26 cellular contexts compared by ENCODE assay signal in the genomic region with DNA sequence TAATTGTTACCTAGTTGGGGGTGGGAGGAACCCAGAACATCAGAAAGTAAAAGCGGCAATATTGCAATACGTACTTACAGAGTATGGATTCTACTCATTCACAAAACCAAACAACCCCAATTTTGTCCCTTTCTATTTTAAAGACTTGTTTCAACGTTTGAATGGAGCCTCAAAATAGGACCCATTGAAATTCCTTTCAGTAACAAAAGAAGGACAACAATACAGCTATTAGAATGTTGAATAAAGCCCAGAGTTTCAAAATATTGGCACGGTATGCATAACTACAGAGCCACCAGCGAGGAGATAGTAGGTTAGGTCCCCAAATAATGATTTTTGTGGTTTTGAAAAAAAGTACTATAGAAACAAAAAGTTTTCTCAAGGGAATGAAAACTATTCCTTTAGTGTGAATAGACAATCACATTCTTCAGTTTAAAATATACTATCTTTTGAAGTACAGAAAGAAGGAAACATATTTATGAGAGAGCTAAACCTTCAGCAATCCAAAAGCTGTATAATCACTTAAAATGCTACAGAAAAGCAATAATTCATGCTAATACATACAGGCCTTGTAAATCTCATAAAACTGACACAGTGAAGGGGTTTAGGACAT.
"Had no signal": no experiment of that assay in that cellular context is flagged by ENCODE, and none has a peak within 500 bp of the region (broad histone marks: within the 10 kb centered on the region; RNA-seq: fewer than 3 reads in every experiment).

No MANE protein-coding gene starts in this region.

- H3K27ac Mint-ChIP-seq: activated CD4-positive, alpha-beta memory T cell treated with anti-CD3 and anti-CD28 coated beads for 36 hours; activated CD4-positive, alpha-beta T cell treated with anti-CD3 and anti-CD28 coated beads, Interleukin-2, amount 10 ng/mL, durations not matched to agents 7 days and 5 days; activated naive CD4-positive, alpha-beta T cell treated with anti-CD3 and anti-CD28 coated beads, Interleukin-2, amount 50 U/mL, for 72 hours; activated naive CD8-positive, alpha-beta T cell treated with anti-CD3 and anti-CD28 coated beads, Interleukin-2, amount 50 U/mL, for 24 hours; T-helper 17 cell had no signal

- H3K4me1 ChIP-seq: ascending aorta, body of pancreas, SJSA1 had no signal

- H3K27ac ChIP-seq: ascending aorta, body of pancreas, KMS-11, SJSA1 had no signal

- ATAC-seq: activated naive CD4-positive, alpha-beta T cell treated with anti-CD3 and anti-CD28 coated beads, Interleukin-2, amount 50 U/mL, for 72 hours; activated naive CD8-positive, alpha-beta T cell treated with anti-CD3 and anti-CD28 coated beads, Interleukin-2, amount 50 U/mL, for 24 hours; activated T-cell treated with anti-CD3 and anti-CD28 coated beads, Interleukin-2, amount 50 U/mL, for 4 hours; body of pancreas; PC-3; T-helper 17 cell had no signal

- H3K9ac ChIP-seq: KMS-11 had no signal

- H3K27me3 ChIP-seq: ascending aorta, body of pancreas, SJSA1 had no signal

- H3K4me3 ChIP-seq: ascending aorta, body of pancreas, SJSA1 had no signal

- DNase-seq: activated CD4-positive, alpha-beta memory T cell treated with anti-CD3 and anti-CD28 coated beads for 36 hours; activated CD4-positive, alpha-beta T cell treated with anti-CD3 and anti-CD28 coated beads, Interleukin-2, amount 10 ng/mL, durations not matched to agents 7 days and 5 days; activated CD4-positive, CD25-positive, alpha-beta regulatory T cell; activated CD8-positive, alpha-beta memory T cell treated with anti-CD3 and anti-CD28 coated beads for 24 hours; activated effector memory CD4-positive, alpha-beta T cell treated with anti-CD3 and anti-CD28 coated beads, Interleukin-2, amount 50 U/mL, for 16 hours; activated naive CD4-positive, alpha-beta T cell treated with Interleukin-2 at 50 U/mL for 16 hours; activated naive CD8-positive, alpha-beta T cell treated with anti-CD3 and anti-CD28 coated beads, Interleukin-2, amount 50 U/mL, for 24 hours; activated T-cell treated with anti-CD3 and anti-CD28 coated beads, Interleukin-2, amount 50 U/mL, for 4 hours; amniotic stem cell; body of pancreas; central memory CD4-positive, alpha-beta T cell; NCI-H1092; NCI-H1417; NCI-H345; NCI-H524; PC-3; SHP77; T-helper 17 cell; T1000 had no signal

- H3K4me3 Mint-ChIP-seq: activated CD4-positive, alpha-beta memory T cell treated with anti-CD3 and anti-CD28 coated beads for 36 hours; activated CD4-positive, alpha-beta T cell treated with anti-CD3 and anti-CD28 coated beads, Interleukin-2, amount 10 ng/mL, durations not matched to agents 7 days and 5 days; activated naive CD8-positive, alpha-beta T cell treated with anti-CD3 and anti-CD28 coated beads, Interleukin-2, amount 50 U/mL, for 24 hours; activated T-cell treated with anti-CD3 and anti-CD28 coated beads, Interleukin-2, amount 50 U/mL, for 4 hours; T-helper 17 cell had no signal

- H3K9me3 ChIP-seq: ascending aorta, body of pancreas, SJSA1 had no signal

- FAIRE-seq: bronchial epithelial cell, RCC 7860, TTC549 had no signal

- H3K4me1 Mint-ChIP-seq: activated CD4-positive, alpha-beta T cell treated with anti-CD3 and anti-CD28 coated beads, Interleukin-2, amount 10 ng/mL, durations not matched to agents 7 days and 5 days; activated naive CD8-positive, alpha-beta T cell treated with anti-CD3 and anti-CD28 coated beads, Interleukin-2, amount 50 U/mL, for 24 hours; T-helper 17 cell had no signal

- H3K4me2 ChIP-seq: KMS-11 had no signal

- H3K27me3 Mint-ChIP-seq: activated CD4-positive, alpha-beta memory T cell treated with anti-CD3 and anti-CD28 coated beads for 36 hours; activated CD4-positive, alpha-beta T cell treated with anti-CD3 and anti-CD28 coated beads, Interleukin-2, amount 10 ng/mL, durations not matched to agents 7 days and 5 days; activated naive CD8-positive, alpha-beta T cell treated with anti-CD3 and anti-CD28 coated beads, Interleukin-2, amount 50 U/mL, for 24 hours; T-helper 17 cell had no signal

- H3K36me3 ChIP-seq: ascending aorta, SJSA1 had no signal

- H3K9me3 Mint-ChIP-seq: activated CD4-positive, alpha-beta memory T cell treated with anti-CD3 and anti-CD28 coated beads for 36 hours; activated CD4-positive, alpha-beta T cell treated with anti-CD3 and anti-CD28 coated beads, Interleukin-2, amount 10 ng/mL, durations not matched to agents 7 days and 5 days had no signal
